ENCODE assay signal across 27 cellular contexts in genomic region chr5:169801781-169802180, GRCh38.
DNase-seq lines count a peak whose midpoint lies in the region; ATAC-seq and TF ChIP-seq lines count a peak whose summit lies in the region.
"Had no signal": no experiment of that assay in that cellular context is flagged by ENCODE, and none has a peak within 500 bp of the region (broad histone marks: within the 10 kb centered on the region; RNA-seq: fewer than 3 reads in every experiment).

No MANE protein-coding gene starts in this region.

- POLR2A ChIA-PET in activated CD4-positive, alpha-beta T cell treated with anti-CD3 and anti-CD28 coated beads for 36 hours (lab: Charles Lee), result no interaction called here

- H3K9me3 Mint-ChIP-seq in activated CD4-positive, alpha-beta T cell treated with anti-CD3 and anti-CD28 coated beads for 36 hours (ENCODE audit: low read depth), result no peaks in the 10 kb centered on the region
- H3K9me3 Mint-ChIP-seq in effector memory CD8-positive, alpha-beta T cell, result no peaks in the 10 kb centered on the region
- H3K9me3 Mint-ChIP-seq: CD4-positive, alpha-beta memory T cell; GM23338; mesothelial cell of epicardium; naive B cell had no signal

- no peaks in the 10 kb centered on the region for H3K27me3 Mint-ChIP-seq in activated CD4-positive, alpha-beta T cell treated with anti-CD3 and anti-CD28 coated beads for 36 hours
- no peaks in the 10 kb centered on the region for H3K27me3 Mint-ChIP-seq in effector memory CD8-positive, alpha-beta T cell
- H3K27me3 Mint-ChIP-seq: CD4-positive, alpha-beta memory T cell; naive B cell had no signal

- no peak overlapping the region for H3K4me3 ChIP-seq in astrocyte of the spinal cord (ENCODE audit: low read depth, low read length)
- no peak overlapping the region for H3K4me3 ChIP-seq in fibroblast of the aortic adventitia (ENCODE audit: low read depth, low read length)
- no peak overlapping the region for H3K4me3 ChIP-seq in WERI-Rb-1 (ENCODE audit: low read depth, low read length)
- H3K4me3 ChIP-seq: GM23338, left ventricle myocardium inferior, psoas muscle, sigmoid colon, stomach, thyroid gland, vagina had no signal

- DNase-seq in activated CD4-positive, alpha-beta T cell treated with anti-CD3 and anti-CD28 coated beads for 36 hours, result no peak
- DNase-seq in activated CD4-positive, alpha-beta T cell treated with anti-CD3 and anti-CD28 coated beads for 1 hour, result no peak
- DNase-seq in HCEC 1CT (peak; percentile 31), astrocyte of the spinal cord (ENCODE audit: low read depth, low spot score) (peak; percentile 5), fibroblast of the aortic adventitia (ENCODE audit: low read depth) (peak; percentile 37), NCI-H2081 treated with DMSO at 0.1 percent for 48 hours (lab: John Stamatoyannopoulos, UW) (no peak), WERI-Rb-1 (no peak)
- no peak for DNase-seq in effector memory CD8-positive, alpha-beta T cell
- DNase-seq: activated CD4-positive, alpha-beta T cell treated with anti-CD3 and anti-CD28 coated beads, Interleukin-2, amount 50 U/mL, for 1 hour; activated effector memory CD4-positive, alpha-beta T cell treated with anti-CD3 and anti-CD28 coated beads, Interleukin-2, amount 50 U/mL, for 16 hours; CD4-positive, alpha-beta memory T cell; effector CD8-positive, alpha-beta T cell; Karpas-422; left ventricle myocardium inferior; naive B cell; NCI-H146; NCI-H446; psoas muscle; sigmoid colon; stomach; thyroid gland had no signal

- peaks cover 63% of the 10 kb centered on the region for H3K27me3 ChIP-seq in WERI-Rb-1 (ENCODE audit: insufficient read depth, low read depth, severe bottlenecking)
- H3K27me3 ChIP-seq: neutrophil, sigmoid colon, thyroid gland, vagina had no signal

- TF ChIP-seq CTCF in astrocyte of the spinal cord (IDR thresholded peaks at IDR 0.05; ENCODE audit: low read depth, low read length), result no peak
- no peak for TF ChIP-seq CTCF in fibroblast of the aortic adventitia (IDR thresholded peaks at IDR 0.05; ENCODE audit: insufficient read depth, low read length)
- no peak for TF ChIP-seq CTCF in WERI-Rb-1 (IDR thresholded peaks at IDR 0.05; ENCODE audit: low read depth, low read length)

- peaks cover 58% of the 10 kb centered on the region for H3K36me3 Mint-ChIP-seq in activated CD4-positive, alpha-beta T cell treated with anti-CD3 and anti-CD28 coated beads for 36 hours (ENCODE audit: low read depth)
- peaks cover 32% of the 10 kb centered on the region for H3K36me3 Mint-ChIP-seq in effector memory CD8-positive, alpha-beta T cell (ENCODE audit: insufficient read depth)
- H3K36me3 Mint-ChIP-seq: mesothelial cell of epicardium had no signal

- peaks cover 58% of the 10 kb centered on the region for H3K4me1 Mint-ChIP-seq in activated CD4-positive, alpha-beta T cell treated with anti-CD3 and anti-CD28 coated beads for 36 hours
- H3K4me1 Mint-ChIP-seq in effector memory CD8-positive, alpha-beta T cell (ENCODE audit: low read depth in 2 of 2), result peaks cover 22 to 35% of the 10 kb centered on the region in 2 donors

- no peak overlapping the region for H3K4me3 Mint-ChIP-seq in activated CD4-positive, alpha-beta T cell treated with anti-CD3 and anti-CD28 coated beads for 36 hours
- no peak overlapping the region for H3K4me3 Mint-ChIP-seq in effector memory CD8-positive, alpha-beta T cell
- H3K4me3 Mint-ChIP-seq: CD4-positive, alpha-beta memory T cell; GM23338; mesothelial cell of epicardium; naive B cell had no signal

- H3K9me3 ChIP-seq in WERI-Rb-1 (ENCODE audit: severe bottlenecking), result no peaks in the 10 kb centered on the region
- H3K9me3 ChIP-seq: left ventricle myocardium inferior, neutrophil, psoas muscle, sigmoid colon, stomach, thyroid gland, vagina had no signal

- no peak for ATAC-seq in activated CD4-positive, alpha-beta T cell treated with anti-CD3 and anti-CD28 coated beads for 36 hours
- ATAC-seq in effector memory CD8-positive, alpha-beta T cell (replicated peaks), result no peak
- ATAC-seq: GM23338, psoas muscle had no signal

- peak overlapping the region; percentile 61 for H3K27ac Mint-ChIP-seq in activated CD4-positive, alpha-beta T cell treated with anti-CD3 and anti-CD28 coated beads for 36 hours
- peak overlapping the region in 1 of 2 donors; percentile 89 for H3K27ac Mint-ChIP-seq in effector memory CD8-positive, alpha-beta T cell
- H3K27ac Mint-ChIP-seq: GM23338, mesothelial cell of epicardium, naive B cell had no signal

- intact Hi-C loops in activated CD4-positive, alpha-beta T cell treated with anti-CD3 and anti-CD28 coated beads for 36 hours (cut with DNase I, micrococcal nuclease), result no loop called here

- no peak overlapping the region for H3K27ac ChIP-seq in WERI-Rb-1
- H3K27ac ChIP-seq: 22Rv1, HL-60, left ventricle myocardium inferior, psoas muscle, sigmoid colon, stomach, thyroid gland, vagina had no signal

- in situ Hi-C loops in astrocyte of the spinal cord (cut with HindIII; ENCODE audit: low sequenced_read_pairs), result no loop called here

- CTCF ChIA-PET in activated CD4-positive, alpha-beta T cell treated with anti-CD3 and anti-CD28 coated beads for 36 hours (lab: Charles Lee), result no interaction called here

- H3K36me3 ChIP-seq in WERI-Rb-1, result no peaks in the 10 kb centered on the region
- H3K36me3 ChIP-seq: left ventricle myocardium inferior, sigmoid colon, stomach, thyroid gland, vagina had no signal

Comparison
In these comparisons a context has a peak if more than half of its experiments do, and no peak if none do; other contexts are left out.
1. DNase-seq: peak in HCEC 1CT (single experiment), astrocyte of the spinal cord (single experiment) and fibroblast of the aortic adventitia (single experiment); none in activated CD4-positive, alpha-beta T cell treated with anti-CD3 and anti-CD28 coated beads for 36 hours (single experiment), activated CD4-positive, alpha-beta T cell treated with anti-CD3 and anti-CD28 coated beads for 1 hour (single experiment), NCI-H2081 treated with DMSO at 0.1 percent for 48 hours (single experiment), WERI-Rb-1 (single experiment) and effector memory CD8-positive, alpha-beta T cell (0 of 3).